In the genomic region with DNA sequence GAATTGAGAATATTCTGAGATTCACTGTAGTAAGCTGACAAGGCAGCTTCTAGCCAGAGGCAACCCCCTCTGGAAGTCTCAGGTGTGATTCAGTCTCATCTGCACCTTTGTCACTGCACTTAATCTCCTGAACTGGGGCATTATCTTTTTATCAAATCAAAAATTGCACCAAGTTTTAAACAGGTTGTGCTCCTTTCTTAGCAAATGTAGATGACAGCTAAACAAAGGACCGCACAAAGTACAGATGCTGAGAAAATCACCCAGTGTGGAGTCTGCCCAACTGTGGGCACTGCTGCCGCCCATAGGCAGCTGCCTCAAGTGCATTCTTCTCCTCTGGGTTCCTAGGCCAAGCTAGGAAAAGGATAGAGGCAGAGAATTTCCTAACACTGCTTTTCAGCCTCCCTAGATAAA, we compare ENCODE assay signal across 9 cellular contexts. TPM values are rescaled to one million over a fixed set of nuclear protein-coding genes. Genes with fewer than 3 reads are reported as not detected.
A peak's percentile ranks its signal among the peaks of the same experiment; 100 is the strongest.
DNase-seq lines count a peak whose midpoint lies in the region; ATAC-seq and TF ChIP-seq lines count a peak whose summit lies in the region.
"Had no signal": no experiment of that assay in that cellular context is flagged by ENCODE, and none has a peak within 500 bp of the region (broad histone marks: within the 10 kb centered on the region; RNA-seq: fewer than 3 reads in every experiment).

No MANE protein-coding gene starts in this region.

- H3K27ac ChIP-seq in cardiac muscle cell, result no peak overlapping the region
- no peak overlapping the region for H3K27ac ChIP-seq in right cardiac atrium (ENCODE audit: low read length)
- H3K27ac ChIP-seq: thoracic aorta had no signal

- TF ChIP-seq CTCF in cardiac muscle cell (IDR thresholded peaks at IDR 0.05; ENCODE audit: low read depth, low read length), result peak; percentile 79
- peak; percentile 87 for TF ChIP-seq CTCF in fibroblast of pulmonary artery (IDR thresholded peaks at IDR 0.05; ENCODE audit: low read length, missing control alignments)

- peaks cover 3% of the 10 kb centered on the region for H3K4me1 ChIP-seq in cardiac muscle cell (ENCODE audit: low read depth)
- H3K4me1 ChIP-seq in right cardiac atrium (ENCODE audit: control insufficient read depth, insufficient read depth, low read length), result no peaks in the 10 kb centered on the region

- intact Hi-C loops in right cardiac atrium (cut with DNase I), result no loop called here

- H3K9me3 ChIP-seq in cardiac muscle cell (ENCODE audit: low read depth) (no peaks in the 10 kb centered on the region), right cardiac atrium (ENCODE audit: control insufficient read depth, low read length) (no peaks in the 10 kb centered on the region)
- H3K9me3 ChIP-seq: thoracic aorta had no signal

- H3K27me3 ChIP-seq in cardiac muscle cell (no peaks in the 10 kb centered on the region), right cardiac atrium (ENCODE audit: control insufficient read depth, insufficient read depth) (no peaks in the 10 kb centered on the region)

- peak; percentile 63 to 66 for DNase-seq in cardiac muscle cell (ENCODE audit: low read depth in 1 of 2, low spot score in 1 of 2)
- no peak for DNase-seq in right cardiac atrium
- peak; percentile 48 for DNase-seq in NCI-H748 treated with DMSO at 0.1 percent for 48 hours (lab: John Stamatoyannopoulos, UW)
- DNase-seq in fibroblast of pulmonary artery (ENCODE audit: low read depth), result peak; percentile 65
- peak; percentile 70 for DNase-seq in superior temporal gyrus (ENCODE audit: extremely low spot score)
- no peak for DNase-seq in A172 (ENCODE audit: low spot score)
- no peak for DNase-seq in GOT3 (lab: John Stamatoyannopoulos, UW)

- no peak for ATAC-seq in right cardiac atrium
- no peak for ATAC-seq in HG03457 (IDR thresholded peaks at IDR 0.05; ENCODE audit: unreplicated experiment)

- H3K4me3 ChIP-seq in cardiac muscle cell, result no peak overlapping the region
- no peak overlapping the region for H3K4me3 ChIP-seq in right cardiac atrium (ENCODE audit: low read length)
- H3K4me3 ChIP-seq in fibroblast of pulmonary artery (replicated peaks; ENCODE audit: low read depth, low read length), result no peak overlapping the region
- H3K4me3 ChIP-seq: thoracic aorta had no signal

- no peaks in the 10 kb centered on the region for H3K36me3 ChIP-seq in cardiac muscle cell
- H3K36me3 ChIP-seq: thoracic aorta had no signal

- WGBS in right cardiac atrium, result 49% methylated on average over 2 of the region's 2 CpGs

RNA-seq across cellular contexts. Expression of a gene that starts 51.1 kb away (rescaled TPM):
- total RNA-seq in cardiac muscle cell (72.1 and 118 TPM in 2 replicates), right cardiac atrium (10 to 100 TPM; 14.6 to 32.3 (median 19.8) TPM)
- polyA plus RNA-seq in cardiac muscle cell (65.8 and 97.8 TPM in 2 replicates), right cardiac atrium (12.1 TPM)
- 30.4 and 36.9 TPM in 2 replicates for total RNA-seq in A172 (2014; rRNA removed; shearing (Covaris generic))

Comparison
In these comparisons a context has a peak if more than half of its experiments do, and no peak if none do; other contexts are left out.
1. DNase-seq: peak in cardiac muscle cell (2 of 2), NCI-H748 treated with DMSO at 0.1 percent for 48 hours (single experiment), fibroblast of pulmonary artery (single experiment) and superior temporal gyrus (single experiment); none in right cardiac atrium (0 of 3), A172 (single experiment) and GOT3 (single experiment).